In the genomic region with DNA sequence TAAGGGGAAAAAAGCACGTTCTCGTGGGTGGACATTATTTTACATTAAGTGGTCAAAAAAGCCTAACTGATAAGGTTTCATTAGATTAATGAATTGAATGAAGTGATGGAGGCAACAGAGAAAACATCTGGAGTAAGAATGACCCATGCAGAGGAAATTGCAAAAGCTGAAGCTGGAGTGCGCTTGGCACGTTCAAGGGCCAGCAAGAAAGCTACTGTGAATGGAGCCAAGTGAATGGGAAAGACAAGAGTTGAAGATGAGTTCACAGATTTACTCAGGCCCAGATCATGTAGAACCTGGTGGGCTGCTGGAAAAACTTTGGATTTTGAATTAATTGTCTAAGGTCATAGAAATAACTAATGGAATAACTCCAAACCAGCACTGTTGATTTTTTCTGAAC, we compare ENCODE assay signal across 5 cellular contexts.
"Had no signal": no experiment of that assay in that cellular context is flagged by ENCODE, and none has a peak within 500 bp of the region (broad histone marks: within the 10 kb centered on the region; RNA-seq: fewer than 3 reads in every experiment).

No MANE protein-coding gene starts in this region.

- DNase-seq: IMR-90, KBM-7, KG1 had no signal

- H3K4me3 ChIP-seq: K562 had no signal

- ATAC-seq: HepG2, K562 had no signal
